In genomic region chr4:53365486-53366300, GRCh38 we compare ENCODE assay signal across 8 cellular contexts. TPM values are rescaled to one million over a fixed set of nuclear protein-coding genes. Genes with fewer than 3 reads are reported as not detected.
DNase-seq lines count a peak whose midpoint lies in the region; ATAC-seq, FAIRE-seq and TF ChIP-seq lines count a peak whose summit lies in the region.

TSS of gene SCFD2 (minus strand) at chr4:53366061.

- peaks cover 35% of the 10 kb centered on the region for H3K4me1 ChIP-seq in Loucy (ENCODE audit: insufficient read depth, low read length, poor library complexity, severe bottlenecking)

- peaks cover 39% of the 10 kb centered on the region for H3K79me2 ChIP-seq in Loucy (ENCODE audit: insufficient read depth, low read length)

- H3K9me3 Mint-ChIP-seq in natural killer cell treated with Interleukin-12 subunit alpha and Interleukin-12 subunit beta and Interleukin-15 and Interleukin-18, amount 100 ng/mL, for 72 hours, result peaks cover 3% of the 10 kb centered on the region

- peaks cover 28 to 38% of the 10 kb centered on the region in 2 donors for H3K4me1 Mint-ChIP-seq in natural killer cell treated with Interleukin-12 subunit alpha and Interleukin-12 subunit beta and Interleukin-15 and Interleukin-18, amount 100 ng/mL, for 72 hours (ENCODE audit: low read depth in 2 of 2)

- H4K20me1 ChIP-seq in Loucy (ENCODE audit: insufficient read depth, low read length, poor library complexity, severe bottlenecking), result peaks cover 5% of the 10 kb centered on the region

- H3K9me3 ChIP-seq in Loucy (ENCODE audit: insufficient read depth, low read depth, low read length), result no peaks in the 10 kb centered on the region

- TF ChIP-seq CTCF in Loucy (conservative IDR thresholded peaks at IDR 0.05; ENCODE audit: low read length) (no peak), fibroblast of pulmonary artery (IDR thresholded peaks at IDR 0.05; ENCODE audit: low read length, missing control alignments) (no peak)

- H3K4me3 ChIP-seq in Loucy (ENCODE audit: low read length, poor library complexity, severe bottlenecking) (peak within 1 kb of the TSS; percentile 98), fibroblast of pulmonary artery (replicated peaks; ENCODE audit: low read depth, low read length) (peak within 1 kb of the TSS; percentile 97)

- peak within 1 kb of the TSS; percentile 97 for H3K4me3 Mint-ChIP-seq in natural killer cell treated with Interleukin-12 subunit alpha and Interleukin-12 subunit beta and Interleukin-15 and Interleukin-18, amount 100 ng/mL, for 72 hours

- H3F3A ChIP-seq in Loucy (ENCODE audit: low read depth), result no peaks in the 10 kb centered on the region

- DNase-seq in EL (peak; percentile 98), H54 (ENCODE audit: insufficient read length, low spot score) (peak; percentile 78), fibroblast of pulmonary artery (ENCODE audit: low read depth) (peak; percentile 98)
- DNase-seq in activated T-helper 9 cell treated with anti-CD3 and anti-CD28 coated beads, Interleukin-2, amount 50 U/mL, for 16 hours (ENCODE audit: low read depth), result peak; percentile 94
- DNase-seq in natural killer cell treated with Interleukin-12 subunit alpha and Interleukin-12 subunit beta and Interleukin-15 and Interleukin-18, amount 100 ng/mL, for 72 hours (ENCODE audit: low spot score), result peak; percentile 98
- peak; percentile 98 for DNase-seq in stimulated activated naive CD8-positive, alpha-beta T cell treated with anti-CD3 and anti-CD28 coated beads, Interleukin-15, Interleukin-2, amounts not matched to agents 100 U/mL and 50 U/mL, for 24 hours

- peaks cover 22 to 31% of the 10 kb centered on the region in 2 donors for H3K27me3 Mint-ChIP-seq in natural killer cell treated with Interleukin-12 subunit alpha and Interleukin-12 subunit beta and Interleukin-15 and Interleukin-18, amount 100 ng/mL, for 72 hours

- no peaks in the 10 kb centered on the region for H3K36me3 ChIP-seq in Loucy (ENCODE audit: insufficient read depth, low read length)

- peaks cover 21% of the 10 kb centered on the region for H3K36me3 Mint-ChIP-seq in natural killer cell treated with Interleukin-12 subunit alpha and Interleukin-12 subunit beta and Interleukin-15 and Interleukin-18, amount 100 ng/mL, for 72 hours

- H2AFZ ChIP-seq in Loucy (ENCODE audit: low read length), result peak within 1 kb of the TSS; percentile 96

- H3K27ac Mint-ChIP-seq in natural killer cell treated with Interleukin-12 subunit alpha and Interleukin-12 subunit beta and Interleukin-15 and Interleukin-18, amount 100 ng/mL, for 72 hours, result peak within 1 kb of the TSS; percentile 90 to 98

- ATAC-seq in natural killer cell treated with Interleukin-12 subunit alpha and Interleukin-12 subunit beta and Interleukin-15 and Interleukin-18, amount 100 ng/mL, for 72 hours, result peak; percentile 100
- peak; percentile 99 for ATAC-seq in stimulated activated naive CD8-positive, alpha-beta T cell treated with anti-CD3 and anti-CD28 coated beads, Interleukin-15, Interleukin-2, amounts not matched to agents 100 U/mL and 50 U/mL, for 24 hours

- H3K4me2 ChIP-seq in Loucy (ENCODE audit: low read depth, low read length, poor library complexity, severe bottlenecking), result peak within 1 kb of the TSS; percentile 91

- H3K9me2 ChIP-seq in Loucy (replicated peaks; ENCODE audit: low read depth, low read length), result no peaks in the 10 kb centered on the region

- no peaks in the 10 kb centered on the region for H3K27me3 ChIP-seq in Loucy (ENCODE audit: insufficient read depth, low read length, poor library complexity, severe bottlenecking)

- TF ChIP-seq POLR2A in H54 (IDR thresholded peaks at IDR 0.05; ENCODE audit: low read depth, low read length) (peak; percentile 55), Raji (IDR thresholded peaks at IDR 0.05; ENCODE audit: insufficient read depth, low read depth, low read length) (peak; percentile 72)

- peak within 1 kb of the TSS; percentile 74 for H3K9ac ChIP-seq in Loucy (ENCODE audit: low read depth, low read length, poor library complexity, severe bottlenecking)

- peak; percentile 94 for FAIRE-seq in H54 (lab: Jason Lieb, UNC)

RNA-seq across cellular contexts. Expression of gene SCFD2, which starts in this region (rescaled TPM):
- 10 to 100 TPM; 33.2 to 73.7 TPM for total RNA-seq in natural killer cell treated with Interleukin-12 subunit alpha and Interleukin-12 subunit beta and Interleukin-15 and Interleukin-18, amount 100 ng/mL, for 72 hours

Comparison
In these comparisons a context has a peak if more than half of its experiments do, and no peak if none do; other contexts are left out.
1. Peak in every context shown above with its lines: DNase-seq, ATAC-seq and H3K4me3 ChIP-seq.